ENCODE assay signal across 30 cellular contexts in the genomic region with DNA sequence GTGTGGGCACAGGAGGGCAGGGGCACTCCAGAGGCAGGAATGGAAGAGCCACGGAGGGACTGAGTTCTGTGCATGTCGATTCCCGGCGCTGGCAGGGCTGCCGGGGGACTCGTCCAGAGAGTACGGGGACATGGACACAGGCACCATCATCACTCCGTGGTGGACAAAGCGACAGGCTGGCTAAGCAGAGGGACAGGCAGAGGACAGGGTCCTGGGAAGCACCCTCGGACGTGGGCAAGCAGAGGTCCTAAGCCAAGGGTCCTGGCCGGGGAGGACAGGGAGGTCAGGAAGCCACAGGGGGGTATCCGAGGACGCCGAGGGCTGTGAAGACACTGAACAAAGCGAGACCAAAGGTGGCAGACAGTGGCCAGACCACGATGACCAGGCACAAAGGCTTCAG. TPM values are rescaled to one million over a fixed set of nuclear protein-coding genes. Genes with fewer than 3 reads are reported as not detected.
"Had no signal": no experiment of that assay in that cellular context is flagged by ENCODE, and none has a peak within 500 bp of the region (broad histone marks: within the 10 kb centered on the region; RNA-seq: fewer than 3 reads in every experiment).

No MANE protein-coding gene starts in this region.

- H3K27ac ChIP-seq: colonic mucosa, epithelial cell of prostate, esophagus squamous epithelium, gastrocnemius medialis, heart right ventricle, left lung, lower lobe of right lung had no signal

- H3K27ac Mint-ChIP-seq: dendritic cell treated with granulocyte-macrophage colony-stimulating factor and Interleukin-4, amounts not matched to agents 40 ng/mL and 50 ng/mL, for 4 days; effector memory CD8-positive, alpha-beta T cell; endodermal cell; mesothelial cell of epicardium had no signal

- H3K27me3 ChIP-seq: colonic mucosa had no signal

- ATAC-seq: effector memory CD8-positive, alpha-beta T cell; esophagus mucosa; gastrocnemius medialis; left cardiac atrium; left lung; mucosa of descending colon had no signal

- H3K4me3 Mint-ChIP-seq: dendritic cell treated with granulocyte-macrophage colony-stimulating factor and Interleukin-4, amounts not matched to agents 40 ng/mL and 50 ng/mL, for 4 days; effector memory CD8-positive, alpha-beta T cell; endodermal cell; mesothelial cell of epicardium had no signal

- DNase-seq: colonic mucosa; cortex of kidney; effector CD8-positive, alpha-beta T cell; effector memory CD8-positive, alpha-beta T cell; endodermal cell; erythroblast; esophagus squamous epithelium; foreskin fibroblast; foreskin melanocyte; gastrocnemius medialis; glutamatergic neuron; head of caudate nucleus; heart right ventricle; hippocampal formation; left cardiac atrium; lower lobe of right lung; mesenchymal stem cell; mucosa of descending colon had no signal

- H3K9me3 Mint-ChIP-seq: dendritic cell treated with granulocyte-macrophage colony-stimulating factor and Interleukin-4, amounts not matched to agents 40 ng/mL and 50 ng/mL, for 4 days; effector memory CD8-positive, alpha-beta T cell; endodermal cell; mesothelial cell of epicardium had no signal

- H3K36me3 ChIP-seq: colonic mucosa, esophagus squamous epithelium, gastrocnemius medialis, heart right ventricle, left lung, lower lobe of right lung had no signal

- H3K36me3 Mint-ChIP-seq: mesothelial cell of epicardium had no signal

- H3K4me1 Mint-ChIP-seq: endodermal cell, mesothelial cell of epicardium had no signal

- H3K4me3 ChIP-seq: colonic mucosa, esophagus squamous epithelium, gastrocnemius medialis, heart right ventricle, left lung, lower lobe of right lung, mucosa of descending colon had no signal

- H3K9me3 ChIP-seq: colonic mucosa, esophagus squamous epithelium, gastrocnemius medialis, heart right ventricle, left lung, lower lobe of right lung, mucosa of descending colon had no signal

- H3K4me1 ChIP-seq: colonic mucosa, left lung had no signal

RNA-seq across cellular contexts. Expression of a gene that starts 44.3 kb away (rescaled TPM):
- total RNA-seq: chondrocyte, colonic mucosa, dermis microvascular lymphatic vessel endothelial cell, endodermal cell, esophagus mucosa, esophagus squamous epithelium, gastrocnemius medialis, glomerular endothelial cell, heart right ventricle, kidney epithelial cell, left cardiac atrium, lower leg skin, lung microvascular endothelial cell, mesothelial cell of epicardium, mucosa of descending colon, myocyte had no signal
